ENCODE assay signal across 18 cellular contexts in the genomic region with DNA sequence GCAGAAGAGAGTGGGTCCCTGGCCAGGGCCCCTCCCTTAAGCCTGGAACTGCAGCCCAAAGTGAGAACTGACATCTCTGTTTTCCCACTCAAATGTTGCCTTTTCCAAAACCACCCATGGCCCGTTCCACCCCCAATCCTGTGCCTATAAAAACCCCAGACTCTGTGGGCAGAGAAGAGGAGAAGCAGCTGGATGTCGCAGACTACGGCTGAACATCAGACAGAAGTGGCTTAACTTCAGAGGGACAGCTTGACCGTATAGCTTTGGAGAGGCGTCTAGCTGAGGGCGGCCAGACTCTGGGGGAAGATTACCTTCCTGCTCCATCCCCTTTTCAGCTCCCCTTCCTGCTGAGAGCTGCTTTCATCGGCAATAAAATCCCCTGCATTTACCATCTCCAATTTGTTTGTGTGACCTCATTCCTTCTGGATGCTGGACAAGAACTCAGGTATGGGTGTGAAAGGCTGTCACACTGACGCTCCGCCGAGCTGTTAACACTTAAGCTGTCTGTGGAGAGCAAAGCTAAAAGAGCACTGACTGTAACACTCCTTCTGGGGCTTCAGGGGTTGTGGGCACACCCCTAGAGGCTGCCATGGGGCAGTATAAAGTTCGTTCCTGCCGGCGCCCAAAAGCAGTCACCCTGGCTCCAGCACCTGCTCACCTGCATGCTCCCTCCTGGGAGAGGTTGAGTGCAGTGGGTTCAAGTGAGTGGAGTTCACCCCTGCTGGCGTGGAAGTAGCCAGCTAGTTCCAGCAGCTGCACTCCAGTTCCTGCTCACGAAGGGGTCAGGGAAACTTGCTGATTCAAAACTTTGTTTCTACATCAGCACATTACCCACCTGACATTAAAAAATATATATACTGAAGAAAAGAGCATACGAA. TPM values are rescaled to one million over a fixed set of nuclear protein-coding genes. Genes with fewer than 3 reads are reported as not detected.
DNase-seq lines count a peak whose midpoint lies in the region; ATAC-seq, FAIRE-seq and TF ChIP-seq lines count a peak whose summit lies in the region.
"Had no signal": no experiment of that assay in that cellular context is flagged by ENCODE, and none has a peak within 500 bp of the region (broad histone marks: within the 10 kb centered on the region; RNA-seq: fewer than 3 reads in every experiment).

No MANE protein-coding gene starts in this region.

- no peaks in the 10 kb centered on the region for H3K9me3 Mint-ChIP-seq in activated T-cell treated with anti-CD3 and anti-CD28 coated beads, Interleukin-2, amount 50 U/mL, for 4 hours
- H3K9me3 Mint-ChIP-seq in type B pancreatic cell: no peaks in the 10 kb centered on the region
- H3K9me3 Mint-ChIP-seq: T-helper 1 cell treated with Interleukin-12 subunit alpha and Interleukin-12 subunit beta and Interleukin-4 antibody, amounts not matched to agents 30 μg/mL and 1 μg/mL, for 36 hours had no signal

- H3K4me1 ChIP-seq in body of pancreas (peaks cover 47% of the 10 kb centered on the region), small intestine (ENCODE audit: control insufficient read depth in 2 of 2, insufficient read depth in 1 of 2, low read depth in 1 of 2, low read length in 1 of 2) (peaks cover 0 to 4% of the 10 kb centered on the region in 2 donors)

- no peak overlapping the region for H3K27ac Mint-ChIP-seq in type B pancreatic cell
- H3K27ac Mint-ChIP-seq: T-helper 1 cell treated with Interleukin-12 subunit alpha and Interleukin-12 subunit beta and Interleukin-4 antibody, amounts not matched to agents 30 μg/mL and 1 μg/mL, for 36 hours had no signal

- no peaks in the 10 kb centered on the region for H3K9me3 ChIP-seq in body of pancreas
- H3K9me3 ChIP-seq in small intestine (ENCODE audit: control insufficient read depth, low read depth): no peaks in the 10 kb centered on the region
- H3K9me3 ChIP-seq: SK-N-SH had no signal

- TF ChIP-seq CTCF in body of pancreas (IDR thresholded peaks at IDR 0.05): no peak
- TF ChIP-seq CTCF in type B pancreatic cell (conservative IDR thresholded peaks at IDR 0.05): no peak

- peak in 2 of 3 donors; percentile 42 to 57 for TF ChIP-seq POLR2A in body of pancreas (IDR thresholded peaks at IDR 0.05)

- FAIRE-seq in small intestine (lab: Jason Lieb, UNC): no peak
- FAIRE-seq: GM12878 had no signal

- ATAC-seq in body of pancreas: peak; percentile 74
- ATAC-seq in activated T-cell treated with anti-CD3 and anti-CD28 coated beads, Interleukin-2, amount 50 U/mL, for 4 hours: no peak
- ATAC-seq: GM12878, HCT116 had no signal

- intact Hi-C loops in body of pancreas (cut with DNase I): no loop called here

- peak overlapping the region; percentile 81 to 91 (median 86) for H3K27ac ChIP-seq in body of pancreas
- no peak overlapping the region for H3K27ac ChIP-seq in small intestine (ENCODE audit: low read depth in 1 of 2, low read length in 1 of 2)
- H3K27ac ChIP-seq: HL-60, KMS-11, PC-9 had no signal

- no peaks in the 10 kb centered on the region for H3K36me3 Mint-ChIP-seq in activated T-cell treated with anti-CD3 and anti-CD28 coated beads, Interleukin-2, amount 50 U/mL, for 4 hours (ENCODE audit: insufficient read depth)
- H3K36me3 Mint-ChIP-seq in type B pancreatic cell: no peaks in the 10 kb centered on the region

- H3K4me3 ChIP-seq in body of pancreas (no peak overlapping the region), small intestine (ENCODE audit: low read depth in 1 of 2, low read length in 2 of 2) (no peak overlapping the region)
- H3K4me3 ChIP-seq: GM12878, PC-9 had no signal

- H3K27me3 Mint-ChIP-seq in activated T-cell treated with anti-CD3 and anti-CD28 coated beads, Interleukin-2, amount 50 U/mL, for 4 hours (ENCODE audit: low read depth): no peaks in the 10 kb centered on the region
- H3K27me3 Mint-ChIP-seq in type B pancreatic cell: no peaks in the 10 kb centered on the region

- WGBS in body of pancreas, 2 donors: 48 to 58% methylated on average over 16 of the region's 16 CpGs
- whole genome bisulfite sequencing in small intestine, 3 donors: 38 to 63% (median 53%) methylated on average over 16 of the region's 16 CpGs

- H3K27me3 ChIP-seq in body of pancreas (no peaks in the 10 kb centered on the region), small intestine (ENCODE audit: control insufficient read depth in 2 of 2, insufficient read depth in 2 of 2, low read length in 2 of 2) (no peaks in the 10 kb centered on the region)

- H3K4me3 Mint-ChIP-seq in activated T-cell treated with anti-CD3 and anti-CD28 coated beads, Interleukin-2, amount 50 U/mL, for 4 hours: no peak overlapping the region
- H3K4me3 Mint-ChIP-seq in type B pancreatic cell: no peak overlapping the region
- H3K4me3 Mint-ChIP-seq: T-helper 1 cell treated with Interleukin-12 subunit alpha and Interleukin-12 subunit beta and Interleukin-4 antibody, amounts not matched to agents 30 μg/mL and 1 μg/mL, for 36 hours had no signal

- no peaks in the 10 kb centered on the region for H3K4me1 Mint-ChIP-seq in activated T-cell treated with anti-CD3 and anti-CD28 coated beads, Interleukin-2, amount 50 U/mL, for 4 hours (ENCODE audit: low read depth)
- no peaks in the 10 kb centered on the region for H3K4me1 Mint-ChIP-seq in type B pancreatic cell (ENCODE audit: unreplicated experiment)

- no peaks in the 10 kb centered on the region for H3K36me3 ChIP-seq in body of pancreas (replicated peaks in 1 of 2; ENCODE audit: insufficient read depth in 1 of 2, low read depth in 2 of 2)
- H3K36me3 ChIP-seq in small intestine (ENCODE audit: control insufficient read depth in 2 of 2, insufficient read depth in 2 of 2, low read length in 2 of 2): no peaks in the 10 kb centered on the region

- DNase-seq in NCI-H510A treated with DMSO at 0.1 percent for 48 hours (lab: John Stamatoyannopoulos, UW) (peak; percentile 16), NCI-H510A (lab: John Stamatoyannopoulos, UW) (no peak), NCI-H69 (lab: John Stamatoyannopoulos, UW) (peak; percentile 84), body of pancreas (peak; percentile 48 to 73 (median 62)), small intestine (peak; percentile 35), SKM-1 (lab: John Stamatoyannopoulos, UW; ENCODE audit: unreplicated experiment) (no peak), type B pancreatic cell (ENCODE audit: extremely low spot score, unreplicated experiment) (no peak)
- no peak for DNase-seq in activated T-cell treated with anti-CD3 and anti-CD28 coated beads, Interleukin-2, amount 50 U/mL, for 4 hours
- DNase-seq: AML-193, DMS79, NCI-H446 treated with DMSO at 0.1 percent for 48 hours, PC-9, SK-N-SH had no signal

RNA-seq across cellular contexts. Expression of gene ERO1B, which starts 19.6 kb away (rescaled TPM):
- total RNA-seq in body of pancreas: 100 to 1,000 TPM; 136 to 489 TPM
- polyA plus RNA-seq in small intestine: 1 to 10 TPM; 2.4 to 6.7 (median 3.6) TPM
- 1 to 10 TPM; 1.7 to 4.2 (median 2.9) TPM for total RNA-seq in activated T-cell treated with anti-CD3 and anti-CD28 coated beads, Interleukin-2, amount 50 U/mL, for 4 hours
- total RNA-seq in type B pancreatic cell (ENCODE audit: low replicate concordance): 33.0 and 43.5 TPM in 2 replicates
- total RNA-seq: PC-9 had no signal

Comparison
In these comparisons a context has a peak if more than half of its experiments do, and no peak if none do; other contexts are left out.
1. DNase-seq: peak in NCI-H510A treated with DMSO at 0.1 percent for 48 hours (single experiment), NCI-H69 (single experiment), body of pancreas (4 of 4) and small intestine (single experiment); none in NCI-H510A (single experiment), SKM-1 (single experiment), activated T-cell treated with anti-CD3 and anti-CD28 coated beads, Interleukin-2, amount 50 U/mL, for 4 hours (single experiment) and type B pancreatic cell (single experiment).
2. H3K27ac ChIP-seq: peak in body of pancreas (4 of 4); none in small intestine (0 of 2).